29 cellular contexts compared by ENCODE assay signal in genomic region chr16:71283612-71284011, GRCh38. TPM values are rescaled to one million over a fixed set of nuclear protein-coding genes. Genes with fewer than 3 reads are reported as not detected.
"Had no signal": no experiment of that assay in that cellular context is flagged by ENCODE, and none has a peak within 500 bp of the region (broad histone marks: within the 10 kb centered on the region; RNA-seq: fewer than 3 reads in every experiment).

No MANE protein-coding gene starts in this region.

- H3K4me2 ChIP-seq: neural progenitor cell, smooth muscle cell had no signal

- H3K4me3 ChIP-seq: left ventricle myocardium inferior, lung, mucosa of descending colon, neural progenitor cell, psoas muscle, right lobe of liver, smooth muscle cell, stomach, testis, thyroid gland, transverse colon, upper lobe of left lung, vagina had no signal

- H3K27ac Mint-ChIP-seq: memory B cell; naive thymus-derived CD4-positive, alpha-beta T cell; nephron progenitor cell; neural progenitor cell; stimulated activated memory B cell treated with anti-CD40 and anti-IgM and Interleukin-4, amounts not matched to agents 10 μg/mL and 1 μg/mL and 100 μg/mL, for 72 hours had no signal

- H3K4me1 ChIP-seq: testis had no signal

- H3K9ac ChIP-seq: neural progenitor cell, parathyroid adenoma had no signal

- H3K9me3 ChIP-seq: mucosa of descending colon, neutrophil, psoas muscle, right lobe of liver, stomach, testis, thyroid gland, transverse colon, upper lobe of left lung, vagina had no signal

- H2AFZ ChIP-seq: neural progenitor cell, parathyroid adenoma had no signal

- ATAC-seq: mucosa of descending colon; naive thymus-derived CD4-positive, alpha-beta T cell; psoas muscle; right lobe of liver; stimulated activated memory B cell treated with anti-CD40 and anti-IgM and Interleukin-4, amounts not matched to agents 10 μg/mL and 1 μg/mL and 100 μg/mL, for 72 hours; stimulated activated naive CD8-positive, alpha-beta T cell treated with anti-CD3 and anti-CD28 coated beads, Interleukin-15, Interleukin-2, amounts not matched to agents 100 U/mL and 50 U/mL, for 24 hours had no signal

- H3K79me2 ChIP-seq: parathyroid adenoma had no signal

- H3K4me3 Mint-ChIP-seq: memory B cell; naive thymus-derived CD4-positive, alpha-beta T cell; nephron progenitor cell; neural progenitor cell; stimulated activated memory B cell treated with anti-CD40 and anti-IgM and Interleukin-4, amounts not matched to agents 10 μg/mL and 1 μg/mL and 100 μg/mL, for 72 hours had no signal

- H3K27ac ChIP-seq: left ventricle myocardium inferior, neural progenitor cell, neutrophil, parathyroid adenoma, psoas muscle, right lobe of liver, stomach, testis, thyroid gland, transverse colon, upper lobe of left lung, vagina had no signal

- H3K27me3 Mint-ChIP-seq: memory B cell; naive thymus-derived CD4-positive, alpha-beta T cell; stimulated activated memory B cell treated with anti-CD40 and anti-IgM and Interleukin-4, amounts not matched to agents 10 μg/mL and 1 μg/mL and 100 μg/mL, for 72 hours had no signal

- DNase-seq: hypothalamus; islet precursor cell; left ventricle myocardium inferior; midbrain; mucosa of descending colon; naive thymus-derived CD4-positive, alpha-beta T cell; nephron progenitor cell; occipital lobe; psoas muscle; right lobe of liver; stimulated activated CD4-positive, alpha-beta T cell treated with anti-CD3 and anti-CD28 coated beads, Interleukin-1b, Interleukin-23, amount 100 ng/mL, for 48 hours; stimulated activated CD4-positive, alpha-beta T cell treated with anti-CD3 and anti-CD28 coated beads, Interleukin-2, amount 100 ng/mL, for 48 hours; stimulated activated CD4-positive, alpha-beta T cell treated with anti-CD3 and anti-CD28 coated beads, Interleukin-4, amount 100 ng/mL, for 4 hours; stimulated activated CD8-positive, alpha-beta memory T cell treated with anti-CD3 and anti-CD28 coated beads, Interleukin-4, amount 100 ng/mL, for 48 hours; stimulated activated naive CD8-positive, alpha-beta T cell treated with anti-CD3 and anti-CD28 coated beads, Interleukin-15, Interleukin-2, amounts not matched to agents 100 U/mL and 50 U/mL, for 24 hours; stomach; testis; thyroid gland; transverse colon; upper lobe of left lung had no signal

- H3K27me3 ChIP-seq: neural progenitor cell, neutrophil, right lobe of liver, stomach, testis, thyroid gland, transverse colon, upper lobe of left lung, vagina had no signal

- H3K9me3 Mint-ChIP-seq: nephron progenitor cell, neural progenitor cell had no signal

RNA-seq across cellular contexts. Expression of gene HYDIN, which starts 53.1 kb away (rescaled TPM):
- total RNA-seq: osteocyte, vagina had no signal
- polyA plus RNA-seq: naive thymus-derived CD4-positive, alpha-beta T cell had no signal
